Comparison of ENCODE assay signal across 10 cellular contexts in the genomic region with DNA sequence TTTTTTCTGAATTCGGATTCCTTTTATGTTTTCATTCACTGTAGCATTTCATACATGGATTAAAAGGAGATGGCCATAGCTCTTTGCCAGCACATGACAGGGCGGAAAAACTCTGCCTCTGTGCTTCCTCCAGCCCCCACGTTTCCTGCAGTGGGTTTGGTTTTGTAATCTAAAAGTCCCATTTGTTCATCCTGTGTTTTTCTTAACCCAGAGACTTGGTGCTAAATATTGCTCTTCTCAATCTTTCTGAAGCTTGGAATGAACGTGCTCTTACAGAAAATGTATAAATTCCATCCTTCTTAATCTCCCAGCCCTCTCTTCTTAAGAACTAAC.
DNase-seq lines count a peak whose midpoint lies in the region; ATAC-seq and TF ChIP-seq lines count a peak whose summit lies in the region.
"Had no signal": no experiment of that assay in that cellular context is flagged by ENCODE, and none has a peak within 500 bp of the region (broad histone marks: within the 10 kb centered on the region; RNA-seq: fewer than 3 reads in every experiment).

No MANE protein-coding gene starts in this region.

- POLR2A ChIA-PET in activated CD4-positive, alpha-beta memory T cell treated with anti-CD3 and anti-CD28 coated beads for 36 hours (lab: Charles Lee): interaction anchor here (2.2 kb wide), 1 partner anchor 22 kb away, joined by 6 read pairs; no protein-coding TSS in a partner anchor
- POLR2A ChIA-PET in Caco-2 (lab: Charles Lee): no interaction called here

- H3K4me3 Mint-ChIP-seq in T-helper 2 cell treated with Interferon-gamma antibody and Interleukin-4, amounts not matched to agents 5 μg/mL and 100 μg/mL, for 36 hours: peak overlapping the region; percentile 55
- H3K4me3 Mint-ChIP-seq in activated CD4-positive, alpha-beta memory T cell treated with anti-CD3 and anti-CD28 coated beads for 36 hours: peak overlapping the region; percentile 58
- no peak overlapping the region for H3K4me3 Mint-ChIP-seq in glutamatergic neuron (ENCODE audit: unreplicated experiment)
- no peak overlapping the region for H3K4me3 Mint-ChIP-seq in stimulated activated memory B cell treated with anti-CD40 and anti-IgM and Interleukin-4, amounts not matched to agents 10 μg/mL and 1 μg/mL and 100 μg/mL, for 72 hours
- H3K4me3 Mint-ChIP-seq in Caco-2 (ENCODE audit: unreplicated experiment): no peak overlapping the region

- H3K27ac Mint-ChIP-seq in T-helper 2 cell treated with Interferon-gamma antibody and Interleukin-4, amounts not matched to agents 5 μg/mL and 100 μg/mL, for 36 hours: peak overlapping the region; percentile 55
- peak overlapping the region; percentile 93 for H3K27ac Mint-ChIP-seq in activated CD4-positive, alpha-beta memory T cell treated with anti-CD3 and anti-CD28 coated beads for 36 hours
- H3K27ac Mint-ChIP-seq in glutamatergic neuron (ENCODE audit: unreplicated experiment): peak overlapping the region; percentile 3
- H3K27ac Mint-ChIP-seq in stimulated activated memory B cell treated with anti-CD40 and anti-IgM and Interleukin-4, amounts not matched to agents 10 μg/mL and 1 μg/mL and 100 μg/mL, for 72 hours: peak overlapping the region; percentile 65
- no peak overlapping the region for H3K27ac Mint-ChIP-seq in Caco-2 (ENCODE audit: unreplicated experiment)

- no peak for ATAC-seq in stimulated activated memory B cell treated with anti-CD40 and anti-IgM and Interleukin-4, amounts not matched to agents 10 μg/mL and 1 μg/mL and 100 μg/mL, for 72 hours
- ATAC-seq in GM21528 (IDR thresholded peaks at IDR 0.05; ENCODE audit: low FRiP score, unreplicated experiment): no peak
- ATAC-seq: GM12878 had no signal

- H3K4me1 ChIP-seq in Caco-2: no peaks in the 10 kb centered on the region

- peaks cover 12% of the 10 kb centered on the region for H3K36me3 ChIP-seq in Caco-2 (ENCODE audit: control insufficient read depth, insufficient read depth, low read length)

- CTCF ChIA-PET in activated CD4-positive, alpha-beta memory T cell treated with anti-CD3 and anti-CD28 coated beads for 36 hours (lab: Charles Lee): interaction anchor here (1.2 kb wide), 1 partner anchor 20 kb away, joined by 4 read pairs; no protein-coding TSS in a partner anchor
- CTCF ChIA-PET in Caco-2 (lab: Charles Lee): no interaction called here

- H3K4me3 ChIP-seq in Caco-2 (ENCODE audit: low read depth, low read length): no peak overlapping the region
- H3K4me3 ChIP-seq: GM12878 had no signal

- DNase-seq in T-helper 2 cell treated with Interferon-gamma antibody and Interleukin-4, amounts not matched to agents 5 μg/mL and 100 μg/mL, for 36 hours (ENCODE audit: low spot score): peak; percentile 39
- DNase-seq in T-helper 2 cell (no peak), glutamatergic neuron (no peak), Caco-2 (no peak), GOT3 (lab: John Stamatoyannopoulos, UW) (no peak)
- DNase-seq in activated CD4-positive, alpha-beta memory T cell treated with anti-CD3 and anti-CD28 coated beads for 36 hours: peak; percentile 61
- DNase-seq: activated gamma-delta T cell had no signal

- no peaks in the 10 kb centered on the region for H3K27me3 Mint-ChIP-seq in T-helper 2 cell treated with Interferon-gamma antibody and Interleukin-4, amounts not matched to agents 5 μg/mL and 100 μg/mL, for 36 hours (ENCODE audit: low read depth)
- H3K27me3 Mint-ChIP-seq in activated CD4-positive, alpha-beta memory T cell treated with anti-CD3 and anti-CD28 coated beads for 36 hours: no peaks in the 10 kb centered on the region
- H3K27me3 Mint-ChIP-seq in glutamatergic neuron (ENCODE audit: unreplicated experiment) (no peaks in the 10 kb centered on the region), Caco-2 (ENCODE audit: insufficient read depth, unreplicated experiment) (no peaks in the 10 kb centered on the region)
- no peaks in the 10 kb centered on the region for H3K27me3 Mint-ChIP-seq in stimulated activated memory B cell treated with anti-CD40 and anti-IgM and Interleukin-4, amounts not matched to agents 10 μg/mL and 1 μg/mL and 100 μg/mL, for 72 hours

- TF ChIP-seq CTCF in glutamatergic neuron (IDR thresholded peaks at IDR 0.05; ENCODE audit: partially characterized antibody, unreplicated experiment) (no peak), Caco-2 (IDR thresholded peaks at IDR 0.05; ENCODE audit: insufficient read depth in 1 of 2, low read depth in 1 of 2, low read length in 1 of 2, severe bottlenecking in 1 of 2, unreplicated experiment in 1 of 2) (no peak)

- H3K4me1 Mint-ChIP-seq in T-helper 2 cell treated with Interferon-gamma antibody and Interleukin-4, amounts not matched to agents 5 μg/mL and 100 μg/mL, for 36 hours (ENCODE audit: low read depth): peaks cover 37% of the 10 kb centered on the region
- peaks cover 73% of the 10 kb centered on the region for H3K4me1 Mint-ChIP-seq in activated CD4-positive, alpha-beta memory T cell treated with anti-CD3 and anti-CD28 coated beads for 36 hours (ENCODE audit: low read depth)
- H3K4me1 Mint-ChIP-seq in glutamatergic neuron (ENCODE audit: low read depth, unreplicated experiment): peaks cover 13% of the 10 kb centered on the region
- peaks cover 47% of the 10 kb centered on the region for H3K4me1 Mint-ChIP-seq in stimulated activated memory B cell treated with anti-CD40 and anti-IgM and Interleukin-4, amounts not matched to agents 10 μg/mL and 1 μg/mL and 100 μg/mL, for 72 hours
- H3K4me1 Mint-ChIP-seq in Caco-2 (ENCODE audit: low read depth, unreplicated experiment): peaks cover 27% of the 10 kb centered on the region

- BruUV-seq in Caco-2 (replicated peaks; lab: Mats Ljungman, UMichigan): no TSS peak

- no peaks in the 10 kb centered on the region for H3K9me3 ChIP-seq in Caco-2

- no peaks in the 10 kb centered on the region for H3K9me3 Mint-ChIP-seq in T-helper 2 cell treated with Interferon-gamma antibody and Interleukin-4, amounts not matched to agents 5 μg/mL and 100 μg/mL, for 36 hours
- no peaks in the 10 kb centered on the region for H3K9me3 Mint-ChIP-seq in activated CD4-positive, alpha-beta memory T cell treated with anti-CD3 and anti-CD28 coated beads for 36 hours
- peaks cover 3% of the 10 kb centered on the region for H3K9me3 Mint-ChIP-seq in glutamatergic neuron (ENCODE audit: unreplicated experiment)
- no peaks in the 10 kb centered on the region for H3K9me3 Mint-ChIP-seq in stimulated activated memory B cell treated with anti-CD40 and anti-IgM and Interleukin-4, amounts not matched to agents 10 μg/mL and 1 μg/mL and 100 μg/mL, for 72 hours
- no peaks in the 10 kb centered on the region for H3K9me3 Mint-ChIP-seq in Caco-2 (ENCODE audit: unreplicated experiment)

- peaks cover 57% of the 10 kb centered on the region for H3K36me3 Mint-ChIP-seq in T-helper 2 cell treated with Interferon-gamma antibody and Interleukin-4, amounts not matched to agents 5 μg/mL and 100 μg/mL, for 36 hours (ENCODE audit: low read depth)
- H3K36me3 Mint-ChIP-seq in activated CD4-positive, alpha-beta memory T cell treated with anti-CD3 and anti-CD28 coated beads for 36 hours: peaks cover 63% of the 10 kb centered on the region
- H3K36me3 Mint-ChIP-seq in glutamatergic neuron (ENCODE audit: unreplicated experiment) (no peaks in the 10 kb centered on the region), Caco-2 (ENCODE audit: insufficient read depth, unreplicated experiment) (peaks cover 98% of the 10 kb centered on the region)
- peaks cover 77% of the 10 kb centered on the region for H3K36me3 Mint-ChIP-seq in stimulated activated memory B cell treated with anti-CD40 and anti-IgM and Interleukin-4, amounts not matched to agents 10 μg/mL and 1 μg/mL and 100 μg/mL, for 72 hours

- intact Hi-C loops in activated CD4-positive, alpha-beta memory T cell treated with anti-CD3 and anti-CD28 coated beads for 36 hours (cut with micrococcal nuclease): no loop called here
- intact Hi-C loops in Caco-2 (cut with micrococcal nuclease; ENCODE audit: unreplicated experiment): no loop called here

- no peaks in the 10 kb centered on the region for H3K27me3 ChIP-seq in Caco-2 (replicated peaks; ENCODE audit: control insufficient read depth, insufficient read depth, low read length)

Comparison
In these comparisons a context has a peak if more than half of its experiments do, and no peak if none do; other contexts are left out.
1. DNase-seq: peak in T-helper 2 cell treated with Interferon-gamma antibody and Interleukin-4, amounts not matched to agents 5 μg/mL and 100 μg/mL, for 36 hours (single experiment) and activated CD4-positive, alpha-beta memory T cell treated with anti-CD3 and anti-CD28 coated beads for 36 hours (single experiment); none in T-helper 2 cell (0 of 5), glutamatergic neuron (single experiment), Caco-2 (0 of 2) and GOT3 (single experiment).
2. H3K4me3 Mint-ChIP-seq: peak in T-helper 2 cell treated with Interferon-gamma antibody and Interleukin-4, amounts not matched to agents 5 μg/mL and 100 μg/mL, for 36 hours (single experiment) and activated CD4-positive, alpha-beta memory T cell treated with anti-CD3 and anti-CD28 coated beads for 36 hours (single experiment); none in glutamatergic neuron (single experiment), stimulated activated memory B cell treated with anti-CD40 and anti-IgM and Interleukin-4, amounts not matched to agents 10 μg/mL and 1 μg/mL and 100 μg/mL, for 72 hours (single experiment) and Caco-2 (single experiment).